ENCODE assay signal across 29 cellular contexts in genomic region chr5:58273705-58274104, GRCh38.
DNase-seq lines count a peak whose midpoint lies in the region; ATAC-seq and TF ChIP-seq lines count a peak whose summit lies in the region.
"Had no signal": no experiment of that assay in that cellular context is flagged by ENCODE, and none has a peak within 500 bp of the region (broad histone marks: within the 10 kb centered on the region; RNA-seq: fewer than 3 reads in every experiment).

No MANE protein-coding gene starts in this region.

- H3K4me3 ChIP-seq in heart right ventricle, result no peak overlapping the region
- no peak overlapping the region for H3K4me3 ChIP-seq in urinary bladder (ENCODE audit: low read depth, low read length)
- H3K4me3 ChIP-seq: coronary artery, lower lobe of right lung, Peyer's patch, right atrium auricular region, testis, uterus had no signal

- DNase-seq in heart right ventricle (no peak), left ventricle myocardium superior (no peak), dermis blood vessel endothelial cell (peak; percentile 49), myocyte (ENCODE audit: low read depth) (peak; percentile 7), MV-4-11 (lab: John Stamatoyannopoulos, UW) (no peak), AG08396 (ENCODE audit: low spot score) (no peak)
- DNase-seq: activated CD4-positive, alpha-beta T cell treated with anti-CD3 and anti-CD28 coated beads for 36 hours; activated T-cell treated with anti-CD3 and anti-CD28 coated beads for 4 hours; BE2C; CD8-positive, alpha-beta T cell; DMS153; effector memory CD4-positive, alpha-beta T cell; Kasumi-1; kidney glomerular epithelial cell; lower lobe of right lung; NCI-H1436 treated with DMSO at 0.1 percent for 48 hours; NCI-H226; Peyer's patch; posterior cingulate gyrus; stimulated activated CD8-positive, alpha-beta memory T cell treated with anti-CD3 and anti-CD28 coated beads, Interleukin-4, amount 100 ng/mL, for 48 hours; SW 1271; T-helper 9 cell; testis; uterus had no signal

- 43 to 52% methylated on average over 2 of the region's 2 CpGs for WGBS in heart right ventricle, 2 donors
- WGBS in urinary bladder, result 70% methylated on average over 2 of the region's 2 CpGs

- intact Hi-C loops in heart right ventricle (cut with DNase I), result loop anchor here in 3 of 10 donors (1.0 to 10.0 kb wide), 3 partner anchors 181 to 379 kb away; no protein-coding TSS in a partner anchor
- intact Hi-C loops in left ventricle myocardium superior (cut with micrococcal nuclease), result no loop called here

- H3K27ac ChIP-seq in heart right ventricle, result peak overlapping the region in 7 of 10 donors; percentile 2 to 72 (median 49)
- peak overlapping the region; percentile 10 for H3K27ac ChIP-seq in urinary bladder (ENCODE audit: low read depth)
- H3K27ac ChIP-seq: coronary artery, lower lobe of right lung, Peyer's patch, right atrium auricular region, testis had no signal

- no peaks in the 10 kb centered on the region for H3K36me3 ChIP-seq in heart right ventricle
- H3K36me3 ChIP-seq in urinary bladder (ENCODE audit: insufficient read depth), result no peaks in the 10 kb centered on the region
- H3K36me3 ChIP-seq: BE2C, lower lobe of right lung, Peyer's patch, right atrium auricular region, uterus had no signal

- TF ChIP-seq CTCF in heart right ventricle (IDR thresholded peaks at IDR 0.05), result no peak

- no peaks in the 10 kb centered on the region for H3K27me3 ChIP-seq in heart right ventricle
- H3K27me3 ChIP-seq: BE2C, Peyer's patch, right atrium auricular region, testis, uterus had no signal

- H3K4me1 ChIP-seq in heart right ventricle (peaks cover 0 to 20% (median 9%) of the 10 kb centered on the region in 9 donors), urinary bladder (ENCODE audit: insufficient read depth) (no peaks in the 10 kb centered on the region)
- H3K4me1 ChIP-seq: BE2C, lower lobe of right lung, Peyer's patch, testis, uterus had no signal

- peaks cover 0 to 13% (median 0%) of the 10 kb centered on the region in 11 donors for H3K9me3 ChIP-seq in heart right ventricle
- H3K9me3 ChIP-seq: BE2C, lower lobe of right lung, Peyer's patch, right atrium auricular region, testis, uterus had no signal

- peak in 4 of 8 donors; percentile 35 to 71 (median 63) for ATAC-seq in heart right ventricle
- no peak for ATAC-seq in left ventricle myocardium superior
- ATAC-seq in HG02571 (IDR thresholded peaks at IDR 0.05; ENCODE audit: unreplicated experiment), result no peak
- ATAC-seq: activated CD4-positive, alpha-beta T cell treated with anti-CD3 and anti-CD28 coated beads for 36 hours; CD8-positive, alpha-beta T cell; HCT116; lower lobe of right lung had no signal

Comparison
In these comparisons a context has a peak if more than half of its experiments do, and no peak if none do; other contexts are left out.
1. DNase-seq: peak in dermis blood vessel endothelial cell (single experiment) and myocyte (single experiment); none in heart right ventricle (0 of 2), left ventricle myocardium superior (single experiment), MV-4-11 (single experiment) and AG08396 (single experiment).